ENCODE assay signal across 1 cellular context in genomic region chr3:135528638-135529037, GRCh38.
A peak's percentile ranks its signal among the peaks of the same experiment; 100 is the strongest.
TF ChIP-seq lines count a peak whose summit lies in the region.

No MANE protein-coding gene starts in this region.

TF ChIP-seq in HEK293, 187 proteins besides CTCF, POLR2A, EP300 and RAD21 (continued from another document and continues in another):
- TF ChIP-seq ZBTB44 (tag by site-specific recombination; IDR thresholded peaks at IDR 0.05) (peak; percentile 78), ZFP69B (tag by site-specific recombination; IDR thresholded peaks at IDR 0.05) (peak; percentile 39; the same call in 1 of the 2 replicates), ZNF292 (tag by site-specific recombination; IDR thresholded peaks at IDR 0.05; ENCODE audit: borderline replicate concordance, low read depth) (no peak), RBAK (tag by site-specific recombination; IDR thresholded peaks at IDR 0.05) (no peak), ZNF19 (tag by site-specific recombination; IDR thresholded peaks at IDR 0.05; ENCODE audit: low read depth) (no peak), ZNF623 (tag by site-specific recombination; IDR thresholded peaks at IDR 0.05) (no peak), OVOL3 (tag by site-specific recombination; IDR thresholded peaks at IDR 0.05) (peak; percentile 88; the same call in 1 of the 2 replicates), REPIN1 (tag by site-specific recombination; IDR thresholded peaks at IDR 0.05; ENCODE audit: low read depth) (no peak), ZNF580 (tag by site-specific recombination; IDR thresholded peaks at IDR 0.05) (no peak), ZNF654 (tag by site-specific recombination; IDR thresholded peaks at IDR 0.05; ENCODE audit: low read depth) (no peak), KLF16 (tag by site-specific recombination; IDR thresholded peaks at IDR 0.05) (no peak), ZNF549 (tag by site-specific recombination; IDR thresholded peaks at IDR 0.05) (no peak), ZBTB21 (tag by site-specific recombination; IDR thresholded peaks at IDR 0.05) (peak; percentile 68; the same call in 1 of the 2 replicates), ZNF776 (tag by site-specific recombination; IDR thresholded peaks at IDR 0.05; ENCODE audit: borderline replicate concordance) (no peak), GLI2 (tag by site-specific recombination; IDR thresholded peaks at IDR 0.05; ENCODE audit: borderline replicate concordance, low read depth) (no peak), ZNF23 (tag by site-specific recombination; IDR thresholded peaks at IDR 0.05; ENCODE audit: borderline replicate concordance) (no peak), ZNF660 (tag by site-specific recombination; IDR thresholded peaks at IDR 0.05) (no peak), ZNF785 (tag by site-specific recombination; IDR thresholded peaks at IDR 0.05) (no peak), ZNF148 (tag by site-specific recombination; IDR thresholded peaks at IDR 0.05; ENCODE audit: borderline replicate concordance) (no peak), ZNF24 (tag by site-specific recombination; IDR thresholded peaks at IDR 0.05) (peak; percentile 82), ZNF354C (tag by site-specific recombination; IDR thresholded peaks at IDR 0.05; ENCODE audit: borderline replicate concordance, low read depth) (no peak), ZNF302 (tag by site-specific recombination; IDR thresholded peaks at IDR 0.05; ENCODE audit: low read depth) (no peak), HOXC10 (CRISPR knock-in tag; IDR thresholded peaks at IDR 0.05) (no peak), FEZF1 (tag by site-specific recombination; IDR thresholded peaks at IDR 0.05) (peak; percentile 80), ZNF132 (tag by site-specific recombination; IDR thresholded peaks at IDR 0.05; ENCODE audit: borderline replicate concordance) (no peak), ZNF221 (tag by site-specific recombination; IDR thresholded peaks at IDR 0.05; ENCODE audit: borderline replicate concordance) (no peak), BCL11B (tag by site-specific recombination; IDR thresholded peaks at IDR 0.05; ENCODE audit: low read depth) (peak; percentile 70; the same call in 1 of the 2 replicates), ZNF596 (tag by site-specific recombination; IDR thresholded peaks at IDR 0.05) (no peak), ELK4 (IDR thresholded peaks at IDR 0.05; ENCODE audit: borderline replicate concordance, low read depth, low read length) (no peak), ZNF133 (tag by site-specific recombination; IDR thresholded peaks at IDR 0.05) (no peak), SCRT2 (tag by site-specific recombination; IDR thresholded peaks at IDR 0.05) (no peak), HIC1 (tag by site-specific recombination; IDR thresholded peaks at IDR 0.05) (0 out of 2 replicates have a peak, but pooled peaks have one; percentile 45), ZNF600 (tag by site-specific recombination; IDR thresholded peaks at IDR 0.05) (no peak), ZNF416 (tag by site-specific recombination; IDR thresholded peaks at IDR 0.05) (no peak), ZSCAN23 (tag by site-specific recombination; IDR thresholded peaks at IDR 0.05) (no peak), ZNF341 (tag by site-specific recombination; IDR thresholded peaks at IDR 0.05; ENCODE audit: low read depth) (no peak), ZNF792 (tag by site-specific recombination; IDR thresholded peaks at IDR 0.05) (no peak), ZNF585B (tag by site-specific recombination; IDR thresholded peaks at IDR 0.05) (no peak), SCRT1 (tag by site-specific recombination; IDR thresholded peaks at IDR 0.05; ENCODE audit: borderline replicate concordance) (no peak), ZNF677 (tag by site-specific recombination; IDR thresholded peaks at IDR 0.05) (no peak), SETDB1 (IDR thresholded peaks at IDR 0.05; ENCODE audit: insufficient read length, low read length) (no peak), ZNF239 (tag by site-specific recombination; IDR thresholded peaks at IDR 0.05) (no peak), TCF7L2 (IDR thresholded peaks at IDR 0.05; ENCODE audit: borderline replicate concordance, low read depth, low read length) (no peak), ZNF16 (tag by site-specific recombination; IDR thresholded peaks at IDR 0.05; ENCODE audit: low read depth) (no peak), ZNF530 (tag by site-specific recombination; IDR thresholded peaks at IDR 0.05; ENCODE audit: low read depth) (no peak), ZNF248 (tag by site-specific recombination; IDR thresholded peaks at IDR 0.05) (no peak), ZNF366 (tag by site-specific recombination; conservative IDR thresholded peaks at IDR 0.05) (no peak), ZNF544 (tag by site-specific recombination; IDR thresholded peaks at IDR 0.05) (no peak), GLIS1 (tag by site-specific recombination; IDR thresholded peaks at IDR 0.05) (peak; percentile 47; the same call in 1 of the 2 replicates)
- TF ChIP-seq, protein P1, sequence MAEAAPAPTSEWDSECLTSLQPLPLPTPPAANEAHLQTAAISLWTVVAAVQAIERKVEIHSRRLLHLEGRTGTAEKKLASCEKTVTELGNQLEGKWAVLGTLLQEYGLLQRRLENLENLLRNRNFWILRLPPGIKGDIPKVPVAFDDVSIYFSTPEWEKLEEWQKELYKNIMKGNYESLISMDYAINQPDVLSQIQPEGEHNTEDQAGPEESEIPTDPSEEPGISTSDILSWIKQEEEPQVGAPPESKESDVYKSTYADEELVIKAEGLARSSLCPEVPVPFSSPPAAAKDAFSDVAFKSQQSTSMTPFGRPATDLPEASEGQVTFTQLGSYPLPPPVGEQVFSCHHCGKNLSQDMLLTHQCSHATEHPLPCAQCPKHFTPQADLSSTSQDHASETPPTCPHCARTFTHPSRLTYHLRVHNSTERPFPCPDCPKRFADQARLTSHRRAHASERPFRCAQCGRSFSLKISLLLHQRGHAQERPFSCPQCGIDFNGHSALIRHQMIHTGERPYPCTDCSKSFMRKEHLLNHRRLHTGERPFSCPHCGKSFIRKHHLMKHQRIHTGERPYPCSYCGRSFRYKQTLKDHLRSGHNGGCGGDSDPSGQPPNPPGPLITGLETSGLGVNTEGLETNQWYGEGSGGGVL (tag by site-specific recombination; IDR thresholded peaks at IDR 0.05): peak; percentile 50
- TF ChIP-seq, protein P2, sequence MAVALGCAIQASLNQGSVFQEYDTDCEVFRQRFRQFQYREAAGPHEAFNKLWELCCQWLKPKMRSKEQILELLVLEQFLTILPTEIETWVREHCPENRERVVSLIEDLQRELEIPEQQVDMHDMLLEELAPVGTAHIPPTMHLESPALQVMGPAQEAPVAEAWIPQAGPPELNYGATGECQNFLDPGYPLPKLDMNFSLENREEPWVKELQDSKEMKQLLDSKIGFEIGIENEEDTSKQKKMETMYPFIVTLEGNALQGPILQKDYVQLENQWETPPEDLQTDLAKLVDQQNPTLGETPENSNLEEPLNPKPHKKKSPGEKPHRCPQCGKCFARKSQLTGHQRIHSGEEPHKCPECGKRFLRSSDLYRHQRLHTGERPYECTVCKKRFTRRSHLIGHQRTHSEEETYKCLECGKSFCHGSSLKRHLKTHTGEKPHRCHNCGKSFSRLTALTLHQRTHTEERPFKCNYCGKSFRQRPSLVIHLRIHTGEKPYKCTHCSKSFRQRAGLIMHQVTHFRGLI (tag by site-specific recombination; IDR thresholded peaks at IDR 0.05): peak; percentile 22; the same call in 1 of the 2 replicates
- TF ChIP-seq, protein P3, sequence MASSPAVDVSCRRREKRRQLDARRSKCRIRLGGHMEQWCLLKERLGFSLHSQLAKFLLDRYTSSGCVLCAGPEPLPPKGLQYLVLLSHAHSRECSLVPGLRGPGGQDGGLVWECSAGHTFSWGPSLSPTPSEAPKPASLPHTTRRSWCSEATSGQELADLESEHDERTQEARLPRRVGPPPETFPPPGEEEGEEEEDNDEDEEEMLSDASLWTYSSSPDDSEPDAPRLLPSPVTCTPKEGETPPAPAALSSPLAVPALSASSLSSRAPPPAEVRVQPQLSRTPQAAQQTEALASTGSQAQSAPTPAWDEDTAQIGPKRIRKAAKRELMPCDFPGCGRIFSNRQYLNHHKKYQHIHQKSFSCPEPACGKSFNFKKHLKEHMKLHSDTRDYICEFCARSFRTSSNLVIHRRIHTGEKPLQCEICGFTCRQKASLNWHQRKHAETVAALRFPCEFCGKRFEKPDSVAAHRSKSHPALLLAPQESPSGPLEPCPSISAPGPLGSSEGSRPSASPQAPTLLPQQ (tag by site-specific recombination; IDR thresholded peaks at IDR 0.05): peak; percentile 70
- TF ChIP-seq, protein P4, sequence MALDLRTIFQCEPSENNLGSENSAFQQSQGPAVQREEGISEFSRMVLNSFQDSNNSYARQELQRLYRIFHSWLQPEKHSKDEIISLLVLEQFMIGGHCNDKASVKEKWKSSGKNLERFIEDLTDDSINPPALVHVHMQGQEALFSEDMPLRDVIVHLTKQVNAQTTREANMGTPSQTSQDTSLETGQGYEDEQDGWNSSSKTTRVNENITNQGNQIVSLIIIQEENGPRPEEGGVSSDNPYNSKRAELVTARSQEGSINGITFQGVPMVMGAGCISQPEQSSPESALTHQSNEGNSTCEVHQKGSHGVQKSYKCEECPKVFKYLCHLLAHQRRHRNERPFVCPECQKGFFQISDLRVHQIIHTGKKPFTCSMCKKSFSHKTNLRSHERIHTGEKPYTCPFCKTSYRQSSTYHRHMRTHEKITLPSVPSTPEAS (tag by site-specific recombination; IDR thresholded peaks at IDR 0.05): no peak
- TF ChIP-seq, protein P5, sequence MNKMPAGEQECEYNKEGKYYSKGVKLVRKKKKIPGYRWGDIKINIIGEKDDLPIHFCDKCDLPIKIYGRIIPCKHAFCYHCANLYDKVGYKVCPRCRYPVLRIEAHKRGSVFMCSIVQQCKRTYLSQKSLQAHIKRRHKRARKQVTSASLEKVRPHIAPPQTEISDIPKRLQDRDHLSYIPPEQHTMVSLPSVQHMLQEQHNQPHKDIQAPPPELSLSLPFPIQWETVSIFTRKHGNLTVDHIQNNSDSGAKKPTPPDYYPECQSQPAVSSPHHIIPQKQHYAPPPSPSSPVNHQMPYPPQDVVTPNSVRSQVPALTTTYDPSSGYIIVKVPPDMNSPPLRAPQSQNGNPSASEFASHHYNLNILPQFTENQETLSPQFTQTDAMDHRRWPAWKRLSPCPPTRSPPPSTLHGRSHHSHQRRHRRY (tag by site-specific recombination; IDR thresholded peaks at IDR 0.05): no peak
